ENCODE assay signal across 1 cellular context in genomic region chr10:7157091-7157490, GRCh38.
TF ChIP-seq lines count a peak whose summit lies in the region.

No MANE protein-coding gene starts in this region.

TF ChIP-seq in GM23338, 12 proteins besides CTCF, POLR2A, EP300 and RAD21 (continued from another document):
- TF ChIP-seq ZNF462 (CRISPR knock-in tag; IDR thresholded peaks at IDR 0.05) = no peak
